8 cellular contexts compared by ENCODE assay signal in genomic region chr7:23532490-23533001, GRCh38. TPM values are rescaled to one million over a fixed set of nuclear protein-coding genes. Genes with fewer than 3 reads are reported as not detected.
DNase-seq lines count a peak whose midpoint lies in the region; ATAC-seq and TF ChIP-seq lines count a peak whose summit lies in the region.
"Not testable (repeated sequence)": the region's sequence is repeated elsewhere in the genome, so short reads cannot be mapped to it uniquely, and the experiment has no call there.

No MANE protein-coding gene starts in this region.

- not testable (repeated sequence) for H3K27me3 Mint-ChIP-seq in activated CD8-positive, alpha-beta T cell treated with anti-CD3 and anti-CD28 coated beads for 36 hours
- H3K27me3 Mint-ChIP-seq in glutamatergic neuron (ENCODE audit: unreplicated experiment) = peaks cover 10% of the 10 kb centered on the region

- not testable (repeated sequence) for H3K36me3 ChIP-seq in GM06990 (ENCODE audit: control insufficient read depth, insufficient read depth, low read length); breast epithelium; mucosa of rectum (ENCODE audit: control insufficient read depth in 2 of 2, insufficient read depth in 2 of 2, low read length in 2 of 2); urinary bladder (ENCODE audit: insufficient read depth)
- H3K36me3 ChIP-seq in OCI-LY1 (ENCODE audit: insufficient read depth, low read length) = peaks cover 32% of the 10 kb centered on the region

- H3K79me2 ChIP-seq in OCI-LY1 (ENCODE audit: insufficient read depth, low read length) = peaks cover 42% of the 10 kb centered on the region

- not testable (repeated sequence) for H3K9me2 ChIP-seq in OCI-LY1 (ENCODE audit: low read depth, low read length)

- POLR2A ChIA-PET in activated CD8-positive, alpha-beta T cell treated with anti-CD3 and anti-CD28 coated beads for 36 hours (lab: Charles Lee) = interaction anchor here (0.8 kb wide), 2 partner anchors 14 to 268 kb away, joined by 3 read pairs; no protein-coding TSS in a partner anchor

- H3K4me1 Mint-ChIP-seq in activated CD8-positive, alpha-beta T cell treated with anti-CD3 and anti-CD28 coated beads for 36 hours (ENCODE audit: low read depth) = peaks cover 33% of the 10 kb centered on the region
- peaks cover 12% of the 10 kb centered on the region for H3K4me1 Mint-ChIP-seq in glutamatergic neuron (ENCODE audit: low read depth, unreplicated experiment)

- not testable (repeated sequence) for DNase-seq in GM06990 (ENCODE audit: extremely low read depth, insufficient read length); activated CD8-positive, alpha-beta T cell treated with anti-CD3 and anti-CD28 coated beads for 36 hours; breast epithelium (ENCODE audit: low spot score in 2 of 2); glutamatergic neuron
- peak; percentile 65 for DNase-seq in sciatic nerve (ENCODE audit: low spot score)

- peak overlapping the region; percentile 83 for H3K4me3 ChIP-seq in GM06990 (replicated peaks; ENCODE audit: low read depth, low read length)
- peak overlapping the region; percentile 84 for H3K4me3 ChIP-seq in OCI-LY1 (ENCODE audit: low read depth, low read length, poor library complexity, severe bottlenecking)
- peak overlapping the region; percentile 85 to 98 (median 96) for H3K4me3 ChIP-seq in breast epithelium
- peak overlapping the region; percentile 96 to 98 for H3K4me3 ChIP-seq in mucosa of rectum (ENCODE audit: low read length in 2 of 2)
- not testable (repeated sequence) for H3K4me3 ChIP-seq in urinary bladder (ENCODE audit: low read depth, low read length)

- H3K9me3 ChIP-seq in OCI-LY1 (ENCODE audit: low read length); breast epithelium; mucosa of rectum (ENCODE audit: control insufficient read depth in 2 of 2, low read length in 2 of 2): not testable (repeated sequence)

- H3F3A ChIP-seq in OCI-LY1 (ENCODE audit: insufficient read depth, low read length) = not testable (repeated sequence)

- H3K4me2 ChIP-seq in OCI-LY1 (ENCODE audit: low read length) = peak overlapping the region; percentile 81

- not testable (repeated sequence) for H3K9me3 Mint-ChIP-seq in activated CD8-positive, alpha-beta T cell treated with anti-CD3 and anti-CD28 coated beads for 36 hours; glutamatergic neuron (ENCODE audit: unreplicated experiment)

- peaks cover 39% of the 10 kb centered on the region for H3K4me1 ChIP-seq in OCI-LY1 (ENCODE audit: insufficient read depth, low read length, severe bottlenecking)
- not testable (repeated sequence) for H3K4me1 ChIP-seq in breast epithelium; urinary bladder (ENCODE audit: insufficient read depth)
- H3K4me1 ChIP-seq in mucosa of rectum (ENCODE audit: control insufficient read depth in 2 of 2, insufficient read depth in 2 of 2, low read length in 2 of 2) = peaks cover 10 to 11% of the 10 kb centered on the region in 2 donors

- CTCF ChIA-PET in activated CD8-positive, alpha-beta T cell treated with anti-CD3 and anti-CD28 coated beads for 36 hours (lab: Charles Lee) = interaction anchor here (1.0 to 1.5 kb wide), 2 partner anchors 14 to 65 kb away, joined by 3 to 4 read pairs; no protein-coding TSS in a partner anchor

- H3K27ac ChIP-seq in OCI-LY1 (ENCODE audit: low read depth, low read length, poor library complexity, severe bottlenecking) = peak overlapping the region; percentile 87
- H3K27ac ChIP-seq in breast epithelium = peak overlapping the region; percentile 96 to 100
- peak overlapping the region in 1 of 2 donors; percentile 99 for H3K27ac ChIP-seq in mucosa of rectum (ENCODE audit: low read depth in 2 of 2, low read length in 2 of 2)
- peak overlapping the region; percentile 86 for H3K27ac ChIP-seq in urinary bladder (ENCODE audit: low read depth)

- H3K9ac ChIP-seq in OCI-LY1 (ENCODE audit: low read length) (peak overlapping the region; percentile 94), mucosa of rectum (ENCODE audit: low read depth in 1 of 2, low read length in 2 of 2) (peak overlapping the region in 1 of 2 donors; percentile 99)

- H4K20me1 ChIP-seq in OCI-LY1 (ENCODE audit: insufficient read depth, low read length) = not testable (repeated sequence)

- H3K36me3 Mint-ChIP-seq in activated CD8-positive, alpha-beta T cell treated with anti-CD3 and anti-CD28 coated beads for 36 hours (ENCODE audit: low read depth) = peaks cover 21% of the 10 kb centered on the region
- not testable (repeated sequence) for H3K36me3 Mint-ChIP-seq in glutamatergic neuron (ENCODE audit: unreplicated experiment)

- not testable (repeated sequence) for TF ChIP-seq CTCF in GM06990 (IDR thresholded peaks at IDR 0.05; ENCODE audit: insufficient read depth, low read length, poor library complexity, severe bottlenecking); OCI-LY1 (IDR thresholded peaks at IDR 0.05; ENCODE audit: low read length); activated CD8-positive, alpha-beta T cell treated with anti-CD3 and anti-CD28 coated beads for 36 hours (IDR thresholded peaks at IDR 0.05); breast epithelium (IDR thresholded peaks at IDR 0.05); glutamatergic neuron (IDR thresholded peaks at IDR 0.05; ENCODE audit: partially characterized antibody, unreplicated experiment)

- intact Hi-C loops in activated CD8-positive, alpha-beta T cell treated with anti-CD3 and anti-CD28 coated beads for 36 hours (cut with micrococcal nuclease) = loop anchor here (5.0 to 10.0 kb wide), 3 partner anchors 65 to 255 kb away; partner anchors contain the start of gene CCDC126
- intact Hi-C loops in breast epithelium (cut with DNase I; ENCODE audit: low total_unique reads); sciatic nerve (cut with DNase I): not testable (repeated sequence)

- H2AFZ ChIP-seq in OCI-LY1 (ENCODE audit: low read length) = not testable (repeated sequence)

- 96% methylated on average over 20 of the region's 20 CpGs for WGBS in urinary bladder

- peak overlapping the region; percentile 100 for H3K27ac Mint-ChIP-seq in activated CD8-positive, alpha-beta T cell treated with anti-CD3 and anti-CD28 coated beads for 36 hours
- H3K27ac Mint-ChIP-seq in glutamatergic neuron (ENCODE audit: unreplicated experiment) = peak overlapping the region; percentile 100

- TF ChIP-seq POLR2A in breast epithelium (IDR thresholded peaks at IDR 0.05) = not testable (repeated sequence)

- not testable (repeated sequence) for ATAC-seq in activated CD8-positive, alpha-beta T cell treated with anti-CD3 and anti-CD28 coated beads for 36 hours; sciatic nerve

- H3K27me3 ChIP-seq in GM06990 (replicated peaks; ENCODE audit: control insufficient read depth, insufficient read depth, low read length); OCI-LY1 (ENCODE audit: insufficient read depth, low read length); breast epithelium; mucosa of rectum (ENCODE audit: control insufficient read depth in 2 of 2, insufficient read depth in 2 of 2, low read length in 2 of 2): not testable (repeated sequence)

- peak overlapping the region; percentile 93 for H3K4me3 Mint-ChIP-seq in activated CD8-positive, alpha-beta T cell treated with anti-CD3 and anti-CD28 coated beads for 36 hours
- H3K4me3 Mint-ChIP-seq in glutamatergic neuron (ENCODE audit: unreplicated experiment) = peak overlapping the region; percentile 99

RNA-seq across cellular contexts. Expression of gene TRA2A, which starts 0.8 kb away (rescaled TPM):
- total RNA-seq in activated CD8-positive, alpha-beta T cell treated with anti-CD3 and anti-CD28 coated beads for 36 hours = 10 to 100 TPM; 86.3 to 86.5 TPM
- total RNA-seq in breast epithelium (10 to 100 TPM; 40.3 to 72.9 (median 46.2) TPM), glutamatergic neuron (ENCODE audit: unreplicated experiment) (108 TPM), sciatic nerve (97.9 TPM), urinary bladder (86.5 TPM)
- 64.1 TPM for polyA plus RNA-seq in urinary bladder
